Comparison of ENCODE assay signal across 11 cellular contexts in the genomic region with DNA sequence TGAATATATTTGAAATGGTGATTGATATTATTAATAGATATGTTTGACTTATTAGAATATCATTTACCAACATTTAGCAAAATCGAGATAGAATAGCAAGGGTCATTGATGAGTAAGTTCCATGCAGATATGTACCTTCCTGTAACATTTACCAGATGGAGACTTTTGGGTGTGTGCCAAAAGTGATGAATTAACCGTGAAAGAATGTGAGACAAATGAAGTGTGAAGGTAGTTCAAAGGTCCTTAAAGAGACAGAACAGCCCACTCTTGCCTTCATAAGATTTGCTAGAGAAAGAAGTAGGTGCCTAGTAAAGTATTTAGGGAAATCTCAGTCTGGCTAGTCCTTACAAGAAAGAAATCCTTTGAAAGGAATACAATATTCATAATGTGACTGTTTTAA. TPM values are rescaled to one million over a fixed set of nuclear protein-coding genes. Genes with fewer than 3 reads are reported as not detected.
DNase-seq lines count a peak whose midpoint lies in the region; ATAC-seq, FAIRE-seq and TF ChIP-seq lines count a peak whose summit lies in the region.
"Had no signal": no experiment of that assay in that cellular context is flagged by ENCODE, and none has a peak within 500 bp of the region (broad histone marks: within the 10 kb centered on the region; RNA-seq: fewer than 3 reads in every experiment).

No MANE protein-coding gene starts in this region.

- DNase-seq in DMS79 treated with DMSO at 0.1 percent for 48 hours (lab: John Stamatoyannopoulos, UW) (peak; percentile 27), DMS79 (lab: John Stamatoyannopoulos, UW) (no peak), NCI-H2171 (lab: John Stamatoyannopoulos, UW) (peak; percentile 85), dermis microvascular lymphatic vessel endothelial cell (ENCODE audit: low read depth in 2 of 2) (peak; percentile 75 to 95), hepatic stellate cell (ENCODE audit: low spot score) (no peak), GM12892 (ENCODE audit: insufficient read length) (no peak)
- DNase-seq: NCI-H1048, psoas muscle had no signal

- no peaks in the 10 kb centered on the region for H3K36me3 ChIP-seq in parathyroid adenoma (ENCODE audit: control insufficient read depth, insufficient read depth, low read length)

- no peak overlapping the region for H3K27ac ChIP-seq in parathyroid adenoma
- H3K27ac ChIP-seq: 22Rv1, psoas muscle had no signal

- no peak for ATAC-seq in GM21576 (IDR thresholded peaks at IDR 0.05; ENCODE audit: unreplicated experiment)
- ATAC-seq: psoas muscle had no signal

- no peak overlapping the region for H3K4me2 ChIP-seq in parathyroid adenoma (ENCODE audit: low read length)

- no peak overlapping the region for H3K9ac ChIP-seq in parathyroid adenoma

- FAIRE-seq in GM12892 (lab: Jason Lieb, UNC): no peak

- peak overlapping the region; percentile 0 for H3K4me3 ChIP-seq in parathyroid adenoma (ENCODE audit: low read depth, low read length)
- H3K4me3 ChIP-seq: psoas muscle had no signal

- H3K27me3 ChIP-seq in parathyroid adenoma (ENCODE audit: control insufficient read depth, insufficient read depth, low read length): no peaks in the 10 kb centered on the region

- no peak overlapping the region for H2AFZ ChIP-seq in parathyroid adenoma

- H3K79me2 ChIP-seq in parathyroid adenoma: peaks cover 18% of the 10 kb centered on the region

- no peaks in the 10 kb centered on the region for H3K9me3 ChIP-seq in parathyroid adenoma (ENCODE audit: control insufficient read depth, low read length)
- H3K9me3 ChIP-seq: psoas muscle had no signal

- TF ChIP-seq CTCF in parathyroid adenoma (IDR thresholded peaks at IDR 0.05): no peak

- TF ChIP-seq POLR2A in GM12892 (IDR thresholded peaks at IDR 0.05; ENCODE audit: low read depth, low read length): no peak

- peaks cover 6% of the 10 kb centered on the region for H3K4me1 ChIP-seq in parathyroid adenoma
- H3K4me1 ChIP-seq: psoas muscle had no signal

RNA-seq across cellular contexts. Expression of gene FGD4, which starts 45.5 kb away (rescaled TPM):
- 8.6 and 9.2 TPM in 2 replicates for total RNA-seq in dermis microvascular lymphatic vessel endothelial cell
- not detected for polyA plus RNA-seq in GM12892 (2012; ENCODE audit: missing spikeins)

Comparison
In these comparisons a context has a peak if more than half of its experiments do, and no peak if none do; other contexts are left out.
1. DNase-seq: peak in DMS79 treated with DMSO at 0.1 percent for 48 hours (single experiment), NCI-H2171 (single experiment) and dermis microvascular lymphatic vessel endothelial cell (2 of 2); none in DMS79 (single experiment), hepatic stellate cell (single experiment) and GM12892 (single experiment).